ENCODE assay signal across 8 cellular contexts in the genomic region with DNA sequence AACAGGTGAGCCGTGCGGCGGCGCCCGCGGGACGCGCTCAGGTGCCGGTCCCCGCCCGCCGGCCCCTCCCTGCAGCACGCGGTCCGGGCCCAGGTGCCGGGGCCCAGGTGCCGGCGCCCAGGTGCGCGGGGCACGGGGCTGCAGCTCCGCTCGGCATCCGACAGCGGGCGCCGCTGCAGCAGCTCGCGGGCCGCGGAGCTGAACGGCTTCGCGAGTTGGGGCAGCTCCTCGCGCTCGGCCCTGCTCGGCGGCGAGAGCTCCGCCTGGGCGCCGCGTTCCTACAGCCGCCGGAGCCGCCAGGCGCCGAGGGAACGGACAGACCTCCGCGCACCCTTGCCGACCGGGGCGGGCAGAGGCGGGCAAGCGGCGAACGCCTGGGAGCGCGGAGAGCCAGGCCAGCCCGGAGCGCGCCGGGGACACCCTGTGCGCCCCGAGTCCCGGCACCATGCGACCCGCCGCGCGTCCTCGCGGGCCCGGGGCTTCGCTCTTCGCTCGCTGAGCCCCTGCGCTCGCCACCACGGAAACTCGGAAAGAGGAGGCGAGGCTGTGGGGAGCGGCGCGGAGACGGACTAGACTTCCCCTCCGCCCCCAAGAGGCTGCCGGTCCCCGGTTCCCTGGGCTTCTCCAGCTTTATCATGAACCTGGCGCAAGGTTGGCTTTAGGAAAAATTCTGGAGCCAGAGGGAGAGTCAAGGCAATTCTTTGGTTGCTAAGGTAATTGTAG. TPM values are rescaled to one million over a fixed set of nuclear protein-coding genes. Genes with fewer than 3 reads are reported as not detected.
DNase-seq lines count a peak whose midpoint lies in the region; ATAC-seq and TF ChIP-seq lines count a peak whose summit lies in the region.

A gene (plus strand): TSS at position 201 of the 723 bp plus-strand sequence.

- H3K9me3 ChIP-seq in MG63 (no peaks in the 10 kb centered on the region), hepatocyte (ENCODE audit: low read depth) (no peaks in the 10 kb centered on the region), skeletal muscle satellite cell (replicated peaks; ENCODE audit: low read length) (no peaks in the 10 kb centered on the region)

- no peak within 1 kb of the TSS for H3K27ac Mint-ChIP-seq in activated naive CD4-positive, alpha-beta T cell treated with anti-CD3 and anti-CD28 coated beads, Interleukin-2, amount 50 U/mL, for 72 hours

- peak; percentile 30 for TF ChIP-seq CTCF in hepatocyte (IDR thresholded peaks at IDR 0.05; ENCODE audit: poor library complexity)

- DNase-seq in NCI-H146 (lab: John Stamatoyannopoulos, UW) (peak; percentile 52), NCI-H146 treated with DMSO at 0.1 percent for 48 hours (lab: John Stamatoyannopoulos, UW; ENCODE audit: unreplicated experiment) (no peak), MG63 (peak; percentile 18), hepatocyte (ENCODE audit: low spot score) (peak; percentile 88)
- peak in 1 of 2 donors; percentile 53 for DNase-seq in activated naive CD4-positive, alpha-beta T cell treated with anti-CD3 and anti-CD28 coated beads, Interleukin-2, amount 50 U/mL, for 72 hours (ENCODE audit: low spot score in 2 of 2)

- no peaks in the 10 kb centered on the region for H3K36me3 ChIP-seq in MG63
- H3K36me3 ChIP-seq in hepatocyte (replicated peaks; ENCODE audit: insufficient read depth, low read depth), result no peaks in the 10 kb centered on the region
- no peaks in the 10 kb centered on the region for H3K36me3 ChIP-seq in skeletal muscle satellite cell (ENCODE audit: insufficient read depth, low read length)

- H3K4me2 ChIP-seq in hepatocyte (peak within 1 kb of the TSS; percentile 95), skeletal muscle satellite cell (ENCODE audit: low read length) (peak within 1 kb of the TSS; percentile 20)

- H3K4me1 ChIP-seq in hepatocyte (ENCODE audit: insufficient read depth) (peaks cover 10% of the 10 kb centered on the region), skeletal muscle satellite cell (ENCODE audit: control insufficient read depth, insufficient read depth, low read length) (no peaks in the 10 kb centered on the region)

- H2AFZ ChIP-seq in hepatocyte, result peak within 1 kb of the TSS; percentile 75

- no peaks in the 10 kb centered on the region for H3K36me3 Mint-ChIP-seq in activated naive CD4-positive, alpha-beta T cell treated with anti-CD3 and anti-CD28 coated beads, Interleukin-2, amount 50 U/mL, for 72 hours

- H3K4me3 ChIP-seq in MG63, result no peak within 1 kb of the TSS
- peak within 1 kb of the TSS; percentile 33 for H3K4me3 ChIP-seq in hepatocyte
- no peak within 1 kb of the TSS for H3K4me3 ChIP-seq in skeletal muscle satellite cell (ENCODE audit: low read length)

- no peak within 1 kb of the TSS for H3K9ac ChIP-seq in skeletal muscle satellite cell (ENCODE audit: low read depth, low read length)

- H3K9me3 Mint-ChIP-seq in activated naive CD4-positive, alpha-beta T cell treated with anti-CD3 and anti-CD28 coated beads, Interleukin-2, amount 50 U/mL, for 72 hours, result no peaks in the 10 kb centered on the region

- H3K27ac ChIP-seq in hepatocyte, result no peak within 1 kb of the TSS

- no peaks in the 10 kb centered on the region for H4K20me1 ChIP-seq in hepatocyte (ENCODE audit: insufficient read depth, poor library complexity, severe bottlenecking)

- no peaks in the 10 kb centered on the region for H3K9me2 ChIP-seq in hepatocyte (replicated peaks; ENCODE audit: insufficient read depth)

- WGBS in hepatocyte (ENCODE audit: low lambda C conversion rate, missing lambda C conversion rate), result 2% methylated on average over 76 of the region's 92 CpGs

- H3K27me3 ChIP-seq in MG63 (peaks cover 37% of the 10 kb centered on the region), hepatocyte (peaks cover 50% of the 10 kb centered on the region), skeletal muscle satellite cell (ENCODE audit: control insufficient read depth, insufficient read depth, low read length) (peaks cover 36% of the 10 kb centered on the region)

- ATAC-seq in activated naive CD4-positive, alpha-beta T cell treated with anti-CD3 and anti-CD28 coated beads, Interleukin-2, amount 50 U/mL, for 72 hours, result peak; percentile 13 to 74
- no peak for ATAC-seq in GM21528 (IDR thresholded peaks at IDR 0.05; ENCODE audit: low FRiP score, unreplicated experiment)
- no peak for ATAC-seq in HG02678 (IDR thresholded peaks at IDR 0.05; ENCODE audit: unreplicated experiment)

- no peaks in the 10 kb centered on the region for H3K79me2 ChIP-seq in hepatocyte

RNA-seq across cellular contexts. Expression of the gene that starts here (rescaled TPM):
- not detected in 2 replicates for total RNA-seq in MG63 (2014; rRNA removed; shearing (Covaris generic); ENCODE audit: low replicate concordance)
- under 1 TPM; 0.61 to 0.64 TPM for total RNA-seq in activated naive CD4-positive, alpha-beta T cell treated with anti-CD3 and anti-CD28 coated beads, Interleukin-2, amount 50 U/mL, for 72 hours
- 0.87 and 1.7 TPM in 2 replicates for total RNA-seq in hepatocyte
- 0.25 TPM in 1 of 2 replicates, not detected in the other for polyA plus RNA-seq in hepatocyte
- not detected in 2 replicates for total RNA-seq in skeletal muscle satellite cell (2012; rRNA removed)

Comparison
In these comparisons a context has a peak if more than half of its experiments do, and no peak if none do; other contexts are left out.
1. Peak in DNase-seq in MG63; RNA of the gene not detected or under 1 TPM.
2. Peak in ATAC-seq in activated naive CD4-positive, alpha-beta T cell treated with anti-CD3 and anti-CD28 coated beads, Interleukin-2, amount 50 U/mL, for 72 hours; RNA of the gene not detected or under 1 TPM.